In genomic region chr13:111115841-111116500, GRCh38 we compare ENCODE assay signal across 8 cellular contexts. TPM values are rescaled to one million over a fixed set of nuclear protein-coding genes. Genes with fewer than 3 reads are reported as not detected.
DNase-seq lines count a peak whose midpoint lies in the region; ATAC-seq and TF ChIP-seq lines count a peak whose summit lies in the region.

No MANE protein-coding gene starts in this region.

- no peaks in the 10 kb centered on the region for H3K9me3 Mint-ChIP-seq in T-helper 1 cell treated with Interleukin-12 subunit alpha and Interleukin-12 subunit beta and Interleukin-4 antibody, amounts not matched to agents 30 μg/mL and 1 μg/mL, for 36 hours
- no peaks in the 10 kb centered on the region for H3K9me3 Mint-ChIP-seq in activated CD4-positive, alpha-beta memory T cell treated with anti-CD3 and anti-CD28 coated beads, Interleukin-2, amount 10 ng/mL, durations not matched to agents 7 days and 5 days

- H3K4me1 Mint-ChIP-seq in T-helper 1 cell treated with Interleukin-12 subunit alpha and Interleukin-12 subunit beta and Interleukin-4 antibody, amounts not matched to agents 30 μg/mL and 1 μg/mL, for 36 hours (ENCODE audit: low read depth): peaks cover 15% of the 10 kb centered on the region
- H3K4me1 Mint-ChIP-seq in activated CD4-positive, alpha-beta memory T cell treated with anti-CD3 and anti-CD28 coated beads, Interleukin-2, amount 10 ng/mL, durations not matched to agents 7 days and 5 days: peaks cover 14% of the 10 kb centered on the region

- intact Hi-C loops in left ventricle myocardium inferior (cut with micrococcal nuclease): no loop called here

- ATAC-seq in HG02678 (IDR thresholded peaks at IDR 0.05; ENCODE audit: unreplicated experiment) (no peak), HG03135 (IDR thresholded peaks at IDR 0.05; ENCODE audit: unreplicated experiment) (no peak)

- H3K4me3 ChIP-seq in left ventricle myocardium inferior (peak overlapping the region; percentile 77), rectal smooth muscle tissue (ENCODE audit: low read length) (peak overlapping the region; percentile 42)

- H3K36me3 ChIP-seq in left ventricle myocardium inferior: no peaks in the 10 kb centered on the region
- H3K36me3 ChIP-seq in rectal smooth muscle tissue (ENCODE audit: control insufficient read depth, insufficient read depth, low read length): no peaks in the 10 kb centered on the region

- no peak overlapping the region for H3K9ac ChIP-seq in rectal smooth muscle tissue (ENCODE audit: low read length)

- H3K9me3 ChIP-seq in left ventricle myocardium inferior (replicated peaks): no peaks in the 10 kb centered on the region

- H3K36me3 Mint-ChIP-seq in T-helper 1 cell treated with Interleukin-12 subunit alpha and Interleukin-12 subunit beta and Interleukin-4 antibody, amounts not matched to agents 30 μg/mL and 1 μg/mL, for 36 hours (ENCODE audit: low read depth): peaks cover 4% of the 10 kb centered on the region
- H3K36me3 Mint-ChIP-seq in activated CD4-positive, alpha-beta memory T cell treated with anti-CD3 and anti-CD28 coated beads, Interleukin-2, amount 10 ng/mL, durations not matched to agents 7 days and 5 days (ENCODE audit: low read depth): no peaks in the 10 kb centered on the region

- POLR2A ChIA-PET in activated CD4-positive, alpha-beta memory T cell treated with anti-CD3 and anti-CD28 coated beads, Interleukin-2, amount 10 ng/mL, durations not matched to agents 7 days and 5 days (lab: Charles Lee): interaction anchor here (1.5 kb wide), 1 partner anchor 501 kb away, joined by 3 read pairs; the partner anchor contains the start of gene NAXD

- no peak overlapping the region for H3K27ac Mint-ChIP-seq in T-helper 1 cell treated with Interleukin-12 subunit alpha and Interleukin-12 subunit beta and Interleukin-4 antibody, amounts not matched to agents 30 μg/mL and 1 μg/mL, for 36 hours
- no peak overlapping the region for H3K27ac Mint-ChIP-seq in activated CD4-positive, alpha-beta memory T cell treated with anti-CD3 and anti-CD28 coated beads, Interleukin-2, amount 10 ng/mL, durations not matched to agents 7 days and 5 days

- DNase-seq in T-helper 1 cell (no peak), left ventricle myocardium inferior (peak; percentile 69), NCI-H1930 (lab: John Stamatoyannopoulos, UW) (no peak)
- DNase-seq in activated CD4-positive, alpha-beta memory T cell treated with anti-CD3 and anti-CD28 coated beads, Interleukin-2, amount 10 ng/mL, durations not matched to agents 7 days and 5 days: no peak

- H3K27ac ChIP-seq in left ventricle myocardium inferior (replicated peaks) (peak overlapping the region; percentile 92), rectal smooth muscle tissue (ENCODE audit: low read depth, low read length) (no peak overlapping the region)

- peak overlapping the region; percentile 76 for H3K4me3 Mint-ChIP-seq in T-helper 1 cell treated with Interleukin-12 subunit alpha and Interleukin-12 subunit beta and Interleukin-4 antibody, amounts not matched to agents 30 μg/mL and 1 μg/mL, for 36 hours
- H3K4me3 Mint-ChIP-seq in activated CD4-positive, alpha-beta memory T cell treated with anti-CD3 and anti-CD28 coated beads, Interleukin-2, amount 10 ng/mL, durations not matched to agents 7 days and 5 days: peak overlapping the region; percentile 55

- CTCF ChIA-PET in activated CD4-positive, alpha-beta memory T cell treated with anti-CD3 and anti-CD28 coated beads, Interleukin-2, amount 10 ng/mL, durations not matched to agents 7 days and 5 days (lab: Charles Lee): interaction anchor here (1.8 kb wide), 1 partner anchor 48 kb away, joined by 6 read pairs; no protein-coding TSS in a partner anchor

- H3K27me3 Mint-ChIP-seq in T-helper 1 cell treated with Interleukin-12 subunit alpha and Interleukin-12 subunit beta and Interleukin-4 antibody, amounts not matched to agents 30 μg/mL and 1 μg/mL, for 36 hours (ENCODE audit: low read depth): peaks cover 79% of the 10 kb centered on the region
- H3K27me3 Mint-ChIP-seq in activated CD4-positive, alpha-beta memory T cell treated with anti-CD3 and anti-CD28 coated beads, Interleukin-2, amount 10 ng/mL, durations not matched to agents 7 days and 5 days: peaks cover 80% of the 10 kb centered on the region

- peaks cover 34% of the 10 kb centered on the region for H3K27me3 ChIP-seq in left ventricle myocardium inferior (ENCODE audit: low read depth)
- H3K27me3 ChIP-seq in rectal smooth muscle tissue (ENCODE audit: control insufficient read depth, insufficient read depth, low read length): peaks cover 8% of the 10 kb centered on the region

- peaks cover 42% of the 10 kb centered on the region for H3K4me1 ChIP-seq in left ventricle myocardium inferior
- no peaks in the 10 kb centered on the region for H3K4me1 ChIP-seq in rectal smooth muscle tissue (ENCODE audit: control insufficient read depth, insufficient read depth, low read length)

- TF ChIP-seq CTCF in left ventricle myocardium inferior (IDR thresholded peaks at IDR 0.05; ENCODE audit: borderline replicate concordance): peak; percentile 7

RNA-seq across cellular contexts. Expression of gene ARHGEF7, which starts 0.9 kb away (rescaled TPM):
- total RNA-seq in activated CD4-positive, alpha-beta memory T cell treated with anti-CD3 and anti-CD28 coated beads, Interleukin-2, amount 10 ng/mL, durations not matched to agents 7 days and 5 days: 10 to 100 TPM; 67.9 to 68.9 TPM
- total RNA-seq in left ventricle myocardium inferior: 35.9 TPM
